7 cellular contexts compared by ENCODE assay signal in genomic region chr15:76358453-76358852, GRCh38.
"Had no signal": no experiment of that assay in that cellular context is flagged by ENCODE, and none has a peak within 500 bp of the region (broad histone marks: within the 10 kb centered on the region; RNA-seq: fewer than 3 reads in every experiment).

No MANE protein-coding gene starts in this region.

- DNase-seq: H9, HCEC 1CT, HFFc6, KBM-7 had no signal

- H3K27ac ChIP-seq: HL-60 had no signal

- ATAC-seq: GM23338, HepG2 had no signal
